8 cellular contexts compared by ENCODE assay signal in the genomic region with DNA sequence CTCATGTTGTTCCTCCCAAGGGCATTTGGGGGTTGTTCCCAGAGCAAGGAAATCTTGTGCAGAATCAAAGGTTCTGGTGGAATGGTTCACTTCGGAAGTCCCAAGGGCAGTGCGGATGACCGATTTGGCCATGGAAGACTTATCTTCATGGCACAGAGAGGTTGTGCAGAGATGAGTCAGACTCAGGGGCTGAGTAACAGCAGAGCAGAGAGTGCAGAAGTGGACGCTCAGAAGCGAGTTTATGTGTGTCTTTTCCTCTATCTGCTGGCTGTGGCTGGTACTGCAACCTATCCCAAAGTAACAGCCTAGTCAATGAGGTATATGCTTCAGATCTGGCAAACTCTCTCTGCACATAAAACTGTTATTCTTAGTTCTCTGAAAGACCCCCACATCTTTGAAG.
DNase-seq lines count a peak whose midpoint lies in the region; ATAC-seq and TF ChIP-seq lines count a peak whose summit lies in the region.

No MANE protein-coding gene starts in this region.

- H3K27ac ChIP-seq in DOHH2 (ENCODE audit: low read depth, low read length) (no peak overlapping the region), RWPE2 (ENCODE audit: poor library complexity, severe bottlenecking) (no peak overlapping the region)

- H3K4me3 ChIP-seq in DOHH2 (ENCODE audit: low read length), result no peak overlapping the region
- no peak overlapping the region for H3K4me3 ChIP-seq in RWPE2 (ENCODE audit: severe bottlenecking)
- no peak overlapping the region for H3K4me3 ChIP-seq in foreskin fibroblast (ENCODE audit: low read depth in 1 of 2, low read length in 2 of 2)

- H3K4me2 ChIP-seq in DOHH2 (ENCODE audit: low read length), result no peak overlapping the region

- no peaks in the 10 kb centered on the region for H3F3A ChIP-seq in DOHH2 (ENCODE audit: control insufficient read depth, insufficient read depth)

- POLR2A ChIA-PET in activated CD4-positive, alpha-beta T cell treated with anti-CD3 and anti-CD28 coated beads, Interleukin-2, amount 10 ng/mL, durations not matched to agents 7 days and 5 days (lab: Charles Lee), result no interaction called here

- H3K4me1 Mint-ChIP-seq in activated CD4-positive, alpha-beta T cell treated with anti-CD3 and anti-CD28 coated beads, Interleukin-2, amount 10 ng/mL, durations not matched to agents 7 days and 5 days, result no peaks in the 10 kb centered on the region

- H3K36me3 Mint-ChIP-seq in activated CD4-positive, alpha-beta T cell treated with anti-CD3 and anti-CD28 coated beads, Interleukin-2, amount 10 ng/mL, durations not matched to agents 7 days and 5 days (ENCODE audit: low read depth), result no peaks in the 10 kb centered on the region

- no peaks in the 10 kb centered on the region for H4K20me1 ChIP-seq in DOHH2 (ENCODE audit: control insufficient read depth, insufficient read depth, low read depth, low read length)

- H3K27ac Mint-ChIP-seq in activated CD4-positive, alpha-beta T cell treated with anti-CD3 and anti-CD28 coated beads, Interleukin-2, amount 10 ng/mL, durations not matched to agents 7 days and 5 days, result no peak overlapping the region

- no peaks in the 10 kb centered on the region for H3K4me1 ChIP-seq in DOHH2 (ENCODE audit: control insufficient read depth, low read length)
- no peaks in the 10 kb centered on the region for H3K4me1 ChIP-seq in RWPE2 (ENCODE audit: insufficient read depth, poor library complexity, severe bottlenecking)

- H3K9me3 ChIP-seq in DOHH2 (ENCODE audit: control insufficient read depth, insufficient read depth, low read length) (no peaks in the 10 kb centered on the region), RWPE2 (ENCODE audit: severe bottlenecking) (no peaks in the 10 kb centered on the region)

- CTCF ChIA-PET in activated CD4-positive, alpha-beta T cell treated with anti-CD3 and anti-CD28 coated beads, Interleukin-2, amount 10 ng/mL, durations not matched to agents 7 days and 5 days (lab: Charles Lee), result no interaction called here

- H3K36me3 ChIP-seq in DOHH2 (ENCODE audit: control insufficient read depth, low read length) (no peaks in the 10 kb centered on the region), RWPE2 (ENCODE audit: low read depth) (no peaks in the 10 kb centered on the region)

- H3K27me3 Mint-ChIP-seq in activated CD4-positive, alpha-beta T cell treated with anti-CD3 and anti-CD28 coated beads, Interleukin-2, amount 10 ng/mL, durations not matched to agents 7 days and 5 days, result no peaks in the 10 kb centered on the region

- DNase-seq in RWPE2 (ENCODE audit: low spot score) (no peak), foreskin fibroblast (peak; percentile 74 to 84), pulmonary artery endothelial cell (ENCODE audit: low read depth, low spot score) (peak; percentile 86), putamen (ENCODE audit: low spot score) (no peak)
- no peak for DNase-seq in activated CD4-positive, alpha-beta T cell treated with anti-CD3 and anti-CD28 coated beads, Interleukin-2, amount 10 ng/mL, durations not matched to agents 7 days and 5 days

- ATAC-seq in GM19467 (IDR thresholded peaks at IDR 0.05; ENCODE audit: unreplicated experiment) (peak; percentile 94), HG03439 (IDR thresholded peaks at IDR 0.05; ENCODE audit: unreplicated experiment) (peak; percentile 97), RWPE2 (ENCODE audit: low read depth) (peak; percentile 92)

- H3K27me3 ChIP-seq in DOHH2 (ENCODE audit: control insufficient read depth, low read length) (peaks cover 9% of the 10 kb centered on the region; the same call in 1 of the 2 replicates), RWPE2 (ENCODE audit: insufficient read depth, poor library complexity, severe bottlenecking) (no peaks in the 10 kb centered on the region)

- no peaks in the 10 kb centered on the region for H3K79me2 ChIP-seq in DOHH2 (ENCODE audit: control insufficient read depth, low read length)

- TF ChIP-seq CTCF in DOHH2 (IDR thresholded peaks at IDR 0.05; ENCODE audit: low read depth, low read length, poor library complexity, severe bottlenecking) (peak; percentile 27), RWPE2 (IDR thresholded peaks at IDR 0.05; ENCODE audit: poor library complexity, severe bottlenecking) (peak; percentile 49), foreskin fibroblast (IDR thresholded peaks at IDR 0.05; ENCODE audit: low read depth, low read length) (peak; percentile 52)

- H3K9me3 Mint-ChIP-seq in activated CD4-positive, alpha-beta T cell treated with anti-CD3 and anti-CD28 coated beads, Interleukin-2, amount 10 ng/mL, durations not matched to agents 7 days and 5 days, result no peaks in the 10 kb centered on the region

- no peaks in the 10 kb centered on the region for H3K9me2 ChIP-seq in DOHH2 (replicated peaks; ENCODE audit: control insufficient read depth, low read length)

- no peak overlapping the region for H3K4me3 Mint-ChIP-seq in activated CD4-positive, alpha-beta T cell treated with anti-CD3 and anti-CD28 coated beads, Interleukin-2, amount 10 ng/mL, durations not matched to agents 7 days and 5 days

Comparison
In these comparisons a context has a peak if more than half of its experiments do, and no peak if none do; other contexts are left out.
1. DNase-seq: peak in foreskin fibroblast (2 of 2) and pulmonary artery endothelial cell (single experiment); none in RWPE2 (single experiment), activated CD4-positive, alpha-beta T cell treated with anti-CD3 and anti-CD28 coated beads, Interleukin-2, amount 10 ng/mL, durations not matched to agents 7 days and 5 days (single experiment) and putamen (single experiment).
2. Peak in every context shown above with its lines, with median percentiles within 50 percentile points of each other: CTCF ChIP-seq and ATAC-seq.